22 cellular contexts compared by ENCODE assay signal in genomic region chr14:99028041-99028440, GRCh38.
"Had no signal": no experiment of that assay in that cellular context is flagged by ENCODE, and none has a peak within 500 bp of the region (broad histone marks: within the 10 kb centered on the region; RNA-seq: fewer than 3 reads in every experiment).

No MANE protein-coding gene starts in this region.

- H3K4me1 ChIP-seq: left ventricle myocardium inferior, pancreas, prostate gland, transverse colon, upper lobe of left lung, vagina had no signal

- H3K36me3 Mint-ChIP-seq: immature natural killer cell; stimulated activated effector memory CD8-positive, alpha-beta T cell treated with anti-CD3 and anti-CD28 coated beads, Interleukin-12 subunit alpha, Interleukin-12 subunit beta, amount 100 ng/mL, for 72 hours had no signal

- H3K4me3 Mint-ChIP-seq: immature natural killer cell; naive thymus-derived CD8-positive, alpha-beta T cell; nephron; neural crest cell; stimulated activated effector memory CD8-positive, alpha-beta T cell treated with anti-CD3 and anti-CD28 coated beads, Interleukin-12 subunit alpha, Interleukin-12 subunit beta, amount 100 ng/mL, for 72 hours; stimulated activated naive CD8-positive, alpha-beta T cell treated with anti-CD3 and anti-CD28 coated beads, Interleukin-15, Interleukin-2, amounts not matched to agents 100 ng/mL and 50 ng/mL, for 24 hours had no signal

- H3K4me3 ChIP-seq: left ventricle myocardium inferior, lung, pancreas, prostate gland, skin epidermis, transverse colon, upper lobe of left lung, vagina had no signal

- H3K27me3 Mint-ChIP-seq: naive thymus-derived CD8-positive, alpha-beta T cell; stimulated activated naive CD8-positive, alpha-beta T cell treated with anti-CD3 and anti-CD28 coated beads, Interleukin-15, Interleukin-2, amounts not matched to agents 100 ng/mL and 50 ng/mL, for 24 hours had no signal

- H3K9me3 ChIP-seq: left ventricle myocardium inferior, pancreas, prostate gland, transverse colon, upper lobe of left lung, vagina had no signal

- H3K27ac ChIP-seq: left ventricle myocardium inferior, pancreas, prostate gland, skin epidermis, transverse colon, upper lobe of left lung, vagina had no signal

- ATAC-seq: naive thymus-derived CD8-positive, alpha-beta T cell; pancreas; right cardiac atrium; sciatic nerve; stimulated activated effector memory CD8-positive, alpha-beta T cell treated with anti-CD3 and anti-CD28 coated beads, Interleukin-12 subunit alpha, Interleukin-12 subunit beta, amount 100 ng/mL, for 72 hours had no signal

- H3K27me3 ChIP-seq: pancreas, transverse colon, upper lobe of left lung, vagina had no signal

- H3K27ac Mint-ChIP-seq: immature natural killer cell; nephron; stimulated activated effector memory CD8-positive, alpha-beta T cell treated with anti-CD3 and anti-CD28 coated beads, Interleukin-12 subunit alpha, Interleukin-12 subunit beta, amount 100 ng/mL, for 72 hours; stimulated activated naive CD8-positive, alpha-beta T cell treated with anti-CD3 and anti-CD28 coated beads, Interleukin-15, Interleukin-2, amounts not matched to agents 100 ng/mL and 50 ng/mL, for 24 hours had no signal

- DNase-seq: hypothalamus; immature natural killer cell; left ventricle myocardium inferior; naive thymus-derived CD8-positive, alpha-beta T cell; nucleus accumbens; pancreas; posterior cingulate gyrus; retina; right cardiac atrium; stimulated activated CD4-positive, alpha-beta T cell treated with anti-CD3 and anti-CD28 coated beads, Interleukin-4, amount 100 ng/mL, for 24 hours; stimulated activated naive CD4-positive, alpha-beta T cell; transverse colon; upper lobe of left lung had no signal

- H3K9me3 Mint-ChIP-seq: immature natural killer cell; nephron; stimulated activated effector memory CD8-positive, alpha-beta T cell treated with anti-CD3 and anti-CD28 coated beads, Interleukin-12 subunit alpha, Interleukin-12 subunit beta, amount 100 ng/mL, for 72 hours had no signal

- H3K36me3 ChIP-seq: left ventricle myocardium inferior, pancreas, prostate gland, transverse colon, upper lobe of left lung, vagina had no signal
